ENCODE assay signal across 25 cellular contexts in the genomic region with DNA sequence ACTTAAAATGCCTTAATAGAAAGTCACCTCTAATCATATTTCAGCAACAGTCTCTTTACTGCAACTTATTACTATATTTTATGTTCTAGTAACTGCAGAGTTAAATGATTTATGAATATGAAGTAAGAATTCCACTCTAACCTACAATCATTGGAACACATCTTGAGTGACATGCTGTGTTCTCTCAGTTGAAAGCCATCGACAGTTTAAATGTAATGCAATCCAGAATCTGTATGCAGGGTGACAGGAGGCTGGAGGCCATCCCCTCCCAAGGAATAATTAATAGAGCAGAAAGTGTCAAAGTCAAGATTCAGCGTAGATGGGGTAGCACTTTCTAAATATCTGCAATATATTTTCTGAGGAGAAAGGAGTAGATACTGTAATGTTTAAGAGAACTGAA.
"Had no signal": no experiment of that assay in that cellular context is flagged by ENCODE, and none has a peak within 500 bp of the region (broad histone marks: within the 10 kb centered on the region; RNA-seq: fewer than 3 reads in every experiment).

No MANE protein-coding gene starts in this region.

- DNase-seq: colonic mucosa; cortex of kidney; dermis blood vessel endothelial cell; dorsolateral prefrontal cortex; effector CD4-positive, alpha-beta T cell; effector CD8-positive, alpha-beta T cell; effector memory CD4-positive, alpha-beta T cell; effector memory CD8-positive, alpha-beta T cell; endodermal cell; erythroblast; esophagus squamous epithelium; foreskin fibroblast; foreskin keratinocyte; foreskin melanocyte; gastrocnemius medialis; glutamatergic neuron; head of caudate nucleus; heart left ventricle; heart right ventricle had no signal

- H3K9me3 ChIP-seq: colonic mucosa, esophagus muscularis mucosa, esophagus squamous epithelium, gastrocnemius medialis, gastroesophageal sphincter, heart left ventricle, heart right ventricle had no signal

- H3K27ac Mint-ChIP-seq: dendritic cell treated with granulocyte-macrophage colony-stimulating factor and Interleukin-4, amounts not matched to agents 40 ng/mL and 50 ng/mL, for 4 days; effector memory CD8-positive, alpha-beta T cell; endodermal cell had no signal

- H3K27me3 Mint-ChIP-seq: dendritic cell treated with granulocyte-macrophage colony-stimulating factor and Interleukin-4, amounts not matched to agents 40 ng/mL and 50 ng/mL, for 4 days; effector memory CD8-positive, alpha-beta T cell had no signal

- H3K4me3 ChIP-seq: colonic mucosa, coronary artery, dorsolateral prefrontal cortex, esophagus muscularis mucosa, esophagus squamous epithelium, gastrocnemius medialis, gastroesophageal sphincter, heart left ventricle, heart right ventricle had no signal

- H3K27ac ChIP-seq: colonic mucosa, coronary artery, dorsolateral prefrontal cortex, epithelial cell of prostate, esophagus muscularis mucosa, esophagus squamous epithelium, foreskin keratinocyte, gastrocnemius medialis, gastroesophageal sphincter, heart left ventricle, heart right ventricle had no signal

- H3K36me3 ChIP-seq: colonic mucosa, esophagus muscularis mucosa, esophagus squamous epithelium, gastrocnemius medialis, gastroesophageal sphincter, heart left ventricle, heart right ventricle had no signal

- ATAC-seq: effector memory CD8-positive, alpha-beta T cell; esophagus mucosa; foreskin keratinocyte; gastrocnemius medialis; gastroesophageal sphincter; heart left ventricle; heart right ventricle had no signal

- H3K27me3 ChIP-seq: colonic mucosa, dorsolateral prefrontal cortex, esophagus muscularis mucosa, esophagus squamous epithelium, foreskin keratinocyte, gastrocnemius medialis, gastroesophageal sphincter, heart left ventricle, heart right ventricle had no signal

- H3K4me3 Mint-ChIP-seq: dendritic cell treated with granulocyte-macrophage colony-stimulating factor and Interleukin-4, amounts not matched to agents 40 ng/mL and 50 ng/mL, for 4 days; effector memory CD8-positive, alpha-beta T cell; endodermal cell had no signal

- H3K4me1 ChIP-seq: colonic mucosa, esophagus muscularis mucosa, esophagus squamous epithelium, foreskin keratinocyte, gastrocnemius medialis, gastroesophageal sphincter, heart left ventricle, heart right ventricle had no signal
